In genomic region chr1:16775290-16775689, GRCh38 we compare ENCODE assay signal across 7 cellular contexts. TPM values are rescaled to one million over a fixed set of nuclear protein-coding genes. Genes with fewer than 3 reads are reported as not detected.
"Had no signal": no experiment of that assay in that cellular context is flagged by ENCODE, and none has a peak within 500 bp of the region (broad histone marks: within the 10 kb centered on the region; RNA-seq: fewer than 3 reads in every experiment).

No MANE protein-coding gene starts in this region.

RNA-seq across cellular contexts. Expression of gene RNU1-4, which starts 35.0 kb away (rescaled TPM):
- total RNA-seq: myocyte, osteoblast had no signal
- polyA plus RNA-seq: heart right ventricle; naive thymus-derived CD4-positive, alpha-beta T cell; neural cell; pancreas; stomach had no signal
